ENCODE assay signal across 13 cellular contexts in genomic region chr2:23673830-23674679, GRCh38.
DNase-seq lines count a peak whose midpoint lies in the region; ATAC-seq and TF ChIP-seq lines count a peak whose summit lies in the region.
"Had no signal": no experiment of that assay in that cellular context is flagged by ENCODE, and none has a peak within 500 bp of the region (broad histone marks: within the 10 kb centered on the region; RNA-seq: fewer than 3 reads in every experiment).

No MANE protein-coding gene starts in this region.

- no peak overlapping the region for H3K4me2 ChIP-seq in Karpas-422 (ENCODE audit: low read depth, low read length, poor library complexity, severe bottlenecking)

- H3K9ac ChIP-seq in Karpas-422 (ENCODE audit: low read length): no peak overlapping the region

- H3K9me3 Mint-ChIP-seq in activated CD4-positive, alpha-beta memory T cell treated with anti-CD3 and anti-CD28 coated beads, Interleukin-2, amount 10 ng/mL, durations not matched to agents 7 days and 5 days: peaks cover 2% of the 10 kb centered on the region
- peaks cover 8% of the 10 kb centered on the region for H3K9me3 Mint-ChIP-seq in activated CD4-positive, alpha-beta memory T cell treated with anti-CD3 and anti-CD28 coated beads for 36 hours
- H3K9me3 Mint-ChIP-seq in WTC11: peaks cover 16% of the 10 kb centered on the region
- H3K9me3 Mint-ChIP-seq in neural crest cell: peaks cover 3% of the 10 kb centered on the region
- H3K9me3 Mint-ChIP-seq: stimulated activated naive CD8-positive, alpha-beta T cell treated with anti-CD3 and anti-CD28 coated beads, Interleukin-15, Interleukin-2, amounts not matched to agents 100 ng/mL and 50 ng/mL, for 24 hours had no signal

- intact Hi-C loops in activated CD4-positive, alpha-beta memory T cell treated with anti-CD3 and anti-CD28 coated beads for 36 hours (cut with micrococcal nuclease): no loop called here

- no peaks in the 10 kb centered on the region for H3K4me1 ChIP-seq in Karpas-422 (ENCODE audit: low read length)

- DNase-seq in activated CD4-positive, alpha-beta memory T cell treated with anti-CD3 and anti-CD28 coated beads, Interleukin-2, amount 10 ng/mL, durations not matched to agents 7 days and 5 days: peak; percentile 20
- DNase-seq in activated CD4-positive, alpha-beta memory T cell treated with anti-CD3 and anti-CD28 coated beads for 36 hours: no peak
- peak; percentile 78 for DNase-seq in Karpas-422
- peak; percentile 47 for DNase-seq in WTC11 (ENCODE audit: low spot score)
- DNase-seq in neural crest cell (ENCODE audit: low read depth, low spot score): peak; percentile 16
- DNase-seq in mucosa of gallbladder (ENCODE audit: low spot score): no peak
- no peak for DNase-seq in NCI-H1417 treated with DMSO at 0.1 percent for 48 hours (lab: John Stamatoyannopoulos, UW)
- DNase-seq: activated naive CD4-positive, alpha-beta T cell treated with anti-CD3 and anti-CD28 coated beads, Interleukin-2, amount 50 U/mL, for 16 hours; NCI-H524 treated with DMSO at 0.1 percent for 48 hours; stimulated activated CD4-positive, alpha-beta T cell treated with anti-CD3 and anti-CD28 coated beads, Interleukin-4, amount 100 ng/mL, for 4 hours had no signal

- H4K20me1 ChIP-seq in Karpas-422 (ENCODE audit: insufficient read depth, low read depth, low read length): no peaks in the 10 kb centered on the region

- TF ChIP-seq CTCF in WTC11 (IDR thresholded peaks at IDR 0.05): no peak
- no peak for TF ChIP-seq CTCF in neural crest cell (conservative IDR thresholded peaks at IDR 0.05)

- no peaks in the 10 kb centered on the region for H3K79me2 ChIP-seq in Karpas-422 (ENCODE audit: low read length)

- H3K27me3 Mint-ChIP-seq in activated CD4-positive, alpha-beta memory T cell treated with anti-CD3 and anti-CD28 coated beads, Interleukin-2, amount 10 ng/mL, durations not matched to agents 7 days and 5 days: no peaks in the 10 kb centered on the region
- H3K27me3 Mint-ChIP-seq in activated CD4-positive, alpha-beta memory T cell treated with anti-CD3 and anti-CD28 coated beads for 36 hours: no peaks in the 10 kb centered on the region
- H3K27me3 Mint-ChIP-seq in WTC11 (ENCODE audit: low read depth) (peaks cover 7% of the 10 kb centered on the region), neural crest cell (ENCODE audit: low read depth) (no peaks in the 10 kb centered on the region)

- CTCF ChIA-PET in activated CD4-positive, alpha-beta memory T cell treated with anti-CD3 and anti-CD28 coated beads, Interleukin-2, amount 10 ng/mL, durations not matched to agents 7 days and 5 days (lab: Charles Lee): no interaction called here
- CTCF ChIA-PET in activated CD4-positive, alpha-beta memory T cell treated with anti-CD3 and anti-CD28 coated beads for 36 hours (lab: Charles Lee): no interaction called here
- CTCF ChIA-PET in WTC11 (lab: Charles Lee): no interaction called here

- H3K36me3 Mint-ChIP-seq in activated CD4-positive, alpha-beta memory T cell treated with anti-CD3 and anti-CD28 coated beads, Interleukin-2, amount 10 ng/mL, durations not matched to agents 7 days and 5 days (ENCODE audit: low read depth): no peaks in the 10 kb centered on the region
- no peaks in the 10 kb centered on the region for H3K36me3 Mint-ChIP-seq in activated CD4-positive, alpha-beta memory T cell treated with anti-CD3 and anti-CD28 coated beads for 36 hours
- H3K36me3 Mint-ChIP-seq in WTC11: peaks cover 8% of the 10 kb centered on the region; the same call in 1 of the 2 replicates
- peaks cover 3% of the 10 kb centered on the region for H3K36me3 Mint-ChIP-seq in neural crest cell (ENCODE audit: low read depth)

- no peaks in the 10 kb centered on the region for H3K36me3 ChIP-seq in Karpas-422 (ENCODE audit: insufficient read depth, low read length)

- H3K9me3 ChIP-seq in Karpas-422 (ENCODE audit: low read length): no peaks in the 10 kb centered on the region
- H3K9me3 ChIP-seq: mucosa of descending colon had no signal

- no peak overlapping the region for H3K4me3 ChIP-seq in Karpas-422 (ENCODE audit: low read length)
- H3K4me3 ChIP-seq: mucosa of descending colon had no signal

- H3K27ac ChIP-seq in Karpas-422 (ENCODE audit: low read length): no peak overlapping the region

- H3K9me2 ChIP-seq in Karpas-422 (replicated peaks; ENCODE audit: insufficient read depth, low read length): no peaks in the 10 kb centered on the region

- ATAC-seq in WTC11 (peak; percentile 54), GM21447 (IDR thresholded peaks at IDR 0.05; ENCODE audit: unreplicated experiment) (no peak)
- ATAC-seq: mucosa of descending colon had no signal

- H3K4me3 Mint-ChIP-seq in activated CD4-positive, alpha-beta memory T cell treated with anti-CD3 and anti-CD28 coated beads, Interleukin-2, amount 10 ng/mL, durations not matched to agents 7 days and 5 days: no peak overlapping the region
- no peak overlapping the region for H3K4me3 Mint-ChIP-seq in activated CD4-positive, alpha-beta memory T cell treated with anti-CD3 and anti-CD28 coated beads for 36 hours
- H3K4me3 Mint-ChIP-seq in WTC11: no peak overlapping the region
- no peak overlapping the region for H3K4me3 Mint-ChIP-seq in neural crest cell
- H3K4me3 Mint-ChIP-seq: stimulated activated naive CD8-positive, alpha-beta T cell treated with anti-CD3 and anti-CD28 coated beads, Interleukin-15, Interleukin-2, amounts not matched to agents 100 ng/mL and 50 ng/mL, for 24 hours had no signal

- POLR2A ChIA-PET in activated CD4-positive, alpha-beta memory T cell treated with anti-CD3 and anti-CD28 coated beads, Interleukin-2, amount 10 ng/mL, durations not matched to agents 7 days and 5 days (lab: Charles Lee): no interaction called here
- POLR2A ChIA-PET in activated CD4-positive, alpha-beta memory T cell treated with anti-CD3 and anti-CD28 coated beads for 36 hours (lab: Charles Lee): interaction anchor here (0.5 kb wide), 1 partner anchor 40 kb away, joined by 3 read pairs; no protein-coding TSS in a partner anchor
- POLR2A ChIA-PET in WTC11 (lab: Charles Lee): no interaction called here

- H3K27me3 ChIP-seq in Karpas-422 (ENCODE audit: low read length): no peaks in the 10 kb centered on the region

- no peaks in the 10 kb centered on the region for H3K4me1 Mint-ChIP-seq in activated CD4-positive, alpha-beta memory T cell treated with anti-CD3 and anti-CD28 coated beads, Interleukin-2, amount 10 ng/mL, durations not matched to agents 7 days and 5 days
- no peaks in the 10 kb centered on the region for H3K4me1 Mint-ChIP-seq in activated CD4-positive, alpha-beta memory T cell treated with anti-CD3 and anti-CD28 coated beads for 36 hours (ENCODE audit: low read depth)
- H3K4me1 Mint-ChIP-seq in WTC11 (peaks cover 18% of the 10 kb centered on the region), neural crest cell (peaks cover 14% of the 10 kb centered on the region)

- H2AFZ ChIP-seq in Karpas-422 (ENCODE audit: low read length): no peak overlapping the region

- no peak overlapping the region for H3K27ac Mint-ChIP-seq in activated CD4-positive, alpha-beta memory T cell treated with anti-CD3 and anti-CD28 coated beads, Interleukin-2, amount 10 ng/mL, durations not matched to agents 7 days and 5 days
- no peak overlapping the region for H3K27ac Mint-ChIP-seq in activated CD4-positive, alpha-beta memory T cell treated with anti-CD3 and anti-CD28 coated beads for 36 hours
- H3K27ac Mint-ChIP-seq in WTC11 (no peak overlapping the region), neural crest cell (ENCODE audit: unreplicated experiment) (peak overlapping the region; percentile 94)
- H3K27ac Mint-ChIP-seq: stimulated activated naive CD8-positive, alpha-beta T cell treated with anti-CD3 and anti-CD28 coated beads, Interleukin-15, Interleukin-2, amounts not matched to agents 100 ng/mL and 50 ng/mL, for 24 hours had no signal

TF ChIP-seq in WTC11, 78 proteins besides CTCF, POLR2A, EP300 and RAD21 (continues in another document):
- TF ChIP-seq ZNF512 (CRISPR knock-in tag; IDR thresholded peaks at IDR 0.05; ENCODE audit: borderline replicate concordance) (no peak), SMAD4 (CRISPR knock-in tag; IDR thresholded peaks at IDR 0.05) (no peak), ZNF396 (CRISPR knock-in tag; IDR thresholded peaks at IDR 0.05; ENCODE audit: borderline replicate concordance) (no peak), ZMAT4 (CRISPR knock-in tag; IDR thresholded peaks at IDR 0.05) (no peak), RORB (CRISPR knock-in tag; IDR thresholded peaks at IDR 0.05) (no peak)

Comparison
In these comparisons a context has a peak if more than half of its experiments do, and no peak if none do; other contexts are left out.
1. DNase-seq: peak in activated CD4-positive, alpha-beta memory T cell treated with anti-CD3 and anti-CD28 coated beads, Interleukin-2, amount 10 ng/mL, durations not matched to agents 7 days and 5 days (single experiment), Karpas-422 (single experiment), WTC11 (single experiment) and neural crest cell (single experiment); none in activated CD4-positive, alpha-beta memory T cell treated with anti-CD3 and anti-CD28 coated beads for 36 hours (single experiment), mucosa of gallbladder (single experiment) and NCI-H1417 treated with DMSO at 0.1 percent for 48 hours (single experiment).